ENCODE assay signal across 8 cellular contexts in genomic region chr18:35231052-35231451, GRCh38. TPM values are rescaled to one million over a fixed set of nuclear protein-coding genes. Genes with fewer than 3 reads are reported as not detected.
DNase-seq lines count a peak whose midpoint lies in the region; ATAC-seq, FAIRE-seq and TF ChIP-seq lines count a peak whose summit lies in the region.

No MANE protein-coding gene starts in this region.

- no peaks in the 10 kb centered on the region for H3K36me3 Mint-ChIP-seq in activated B cell treated with CpG ODN at 0.5 μM for 24 hours (ENCODE audit: low read depth)

- peak; percentile 94 for TF ChIP-seq CTCF in 22Rv1 (IDR thresholded peaks at IDR 0.05)
- peak; percentile 75 for TF ChIP-seq CTCF in activated B cell treated with CpG ODN at 0.5 μM for 24 hours (IDR thresholded peaks at IDR 0.05)
- peak; percentile 92 for TF ChIP-seq CTCF in cardiac fibroblast (IDR thresholded peaks at IDR 0.05; ENCODE audit: low read depth, low read length)
- TF ChIP-seq CTCF in keratinocyte (optimal IDR thresholded peaks at IDR 0.05 in 1 of 3, IDR thresholded peaks at IDR 0.05 in 1 of 3, conservative IDR thresholded peaks at IDR 0.05 in 1 of 3; ENCODE audit: extremely low read depth in 1 of 3, insufficient read depth in 2 of 3, low read length in 3 of 3), result peak; percentile 83 to 93 (median 90)

- no peaks in the 10 kb centered on the region for H3K9me3 ChIP-seq in keratinocyte (ENCODE audit: control insufficient read depth, low read depth, low read length)

- H4K20me1 ChIP-seq in keratinocyte (ENCODE audit: control insufficient read depth, extremely low read depth, insufficient read depth, low read length), result no peaks in the 10 kb centered on the region

- H3K4me3 Mint-ChIP-seq in activated B cell treated with CpG ODN at 0.5 μM for 24 hours, result peak overlapping the region; percentile 36

- no peaks in the 10 kb centered on the region for H3K79me2 ChIP-seq in keratinocyte (ENCODE audit: control insufficient read depth, insufficient read depth, low read length)

- no peak overlapping the region for H3K27ac Mint-ChIP-seq in activated B cell treated with CpG ODN at 0.5 μM for 24 hours

- H3K9me3 Mint-ChIP-seq in activated B cell treated with CpG ODN at 0.5 μM for 24 hours, result no peaks in the 10 kb centered on the region

- no peaks in the 10 kb centered on the region for H3K4me1 ChIP-seq in keratinocyte (ENCODE audit: control insufficient read depth, extremely low read depth, insufficient read depth, low read length)

- H3K27me3 Mint-ChIP-seq in activated B cell treated with CpG ODN at 0.5 μM for 24 hours, result no peaks in the 10 kb centered on the region

- DNase-seq in NCI-H2196 treated with DMSO at 0.1 percent for 48 hours (lab: John Stamatoyannopoulos, UW; ENCODE audit: unreplicated experiment), result peak; percentile 65
- DNase-seq in activated B cell treated with CpG ODN at 0.5 μM for 24 hours, result peak; percentile 49
- DNase-seq in cardiac fibroblast (ENCODE audit: low read depth in 2 of 2), result peak; percentile 79 to 83
- peak; percentile 7 for DNase-seq in keratinocyte (ENCODE audit: low read depth, low spot score)
- peak; percentile 83 for DNase-seq in stimulated activated CD4-positive, alpha-beta T cell treated with anti-CD3 and anti-CD28 coated beads, Interleukin-15, amount 100 ng/mL, for 24 hours

- no peaks in the 10 kb centered on the region for H3K36me3 ChIP-seq in keratinocyte (ENCODE audit: control insufficient read depth in 2 of 2, extremely low read depth in 1 of 2, insufficient read depth in 2 of 2, low read length in 2 of 2)

- peak overlapping the region; percentile 85 for H3K4me2 ChIP-seq in keratinocyte (ENCODE audit: control insufficient read depth, extremely low read depth, insufficient read depth, low read depth, low read length)

- no peaks in the 10 kb centered on the region for H3K27me3 ChIP-seq in keratinocyte (ENCODE audit: control insufficient read depth, extremely low read depth, insufficient read depth, low read length)

- peak; percentile 97 for ATAC-seq in GM18511 (IDR thresholded peaks at IDR 0.05; ENCODE audit: unreplicated experiment)
- peak; percentile 84 for ATAC-seq in HG03103 (IDR thresholded peaks at IDR 0.05; ENCODE audit: low read depth, unreplicated experiment)
- ATAC-seq in activated B cell treated with CpG ODN at 0.5 μM for 24 hours (ENCODE audit: low read depth), result peak; percentile 97

- H3K9ac ChIP-seq in keratinocyte (ENCODE audit: control insufficient read depth, extremely low read depth, insufficient read depth, low read length), result no peak overlapping the region

- H2AFZ ChIP-seq in keratinocyte (ENCODE audit: control insufficient read depth, low read length), result peak overlapping the region; percentile 82

- H3K9me1 ChIP-seq in keratinocyte (ENCODE audit: control insufficient read depth, extremely low read depth, insufficient read depth, low read length), result no peaks in the 10 kb centered on the region

- peaks cover 3% of the 10 kb centered on the region for H3K4me1 Mint-ChIP-seq in activated B cell treated with CpG ODN at 0.5 μM for 24 hours

- no peak overlapping the region for H3K27ac ChIP-seq in 22Rv1
- no peak overlapping the region for H3K27ac ChIP-seq in keratinocyte (ENCODE audit: control insufficient read depth, insufficient read depth, low read length)

- POLR2A ChIA-PET in activated B cell treated with CpG ODN at 0.5 μM for 24 hours (lab: Charles Lee), result interaction anchor here (1.4 to 1.8 kb wide), 2 partner anchors 10 to 36 kb away, joined by 3 to 7 read pairs; partner anchors contain the start of gene ZNF397

- dilution Hi-C loops in keratinocyte (cut with MboI; ENCODE audit: extremely low pct_ligation_motif_present, low sequenced_read_pairs), result no loop called here

- peak; percentile 81 for FAIRE-seq in keratinocyte (lab: Jason Lieb, UNC)

- CTCF ChIA-PET in activated B cell treated with CpG ODN at 0.5 μM for 24 hours (lab: Charles Lee), result interaction anchor here (0.6 to 6.1 kb wide), 12 partner anchors 58 to 224 kb away, joined by 3 to 73 read pairs (median 4); partner anchors contain the start of gene ZSCAN30

- H3K4me3 ChIP-seq in cardiac fibroblast (replicated peaks in 1 of 2; ENCODE audit: low read depth in 2 of 2, low read length in 2 of 2) (no peak overlapping the region), keratinocyte (ENCODE audit: control insufficient read depth in 2 of 3, extremely low read depth in 1 of 3, insufficient read depth in 2 of 3, low read depth in 1 of 3, low read length in 3 of 3) (peak overlapping the region in 2 of 3 experiments; percentile 52 to 63)

- intact Hi-C loops in activated B cell treated with CpG ODN at 0.5 μM for 24 hours (cut with micrococcal nuclease), result loop anchor here (1.0 to 5.0 kb wide), 9 partner anchors 36 to 720 kb away; partner anchors contain the start of gene ZNF24

RNA-seq across cellular contexts. Expression of gene ZNF397, which starts 9.8 kb away (rescaled TPM):
- total RNA-seq in activated B cell treated with CpG ODN at 0.5 μM for 24 hours, result 35.2 and 48.7 TPM in 2 replicates
- polyA plus RNA-seq in keratinocyte, result 5.4 to 8.7 TPM (median 7.5 TPM) in 3 replicates
- 16.9 TPM for polyA plus RNA-seq in keratinocyte (2011; ENCODE audit: low read depth)
- polyA plus RNA-seq in keratinocyte (2011; cell fraction: cytosol; rRNA removed), result 2.8 and 5.2 TPM in 2 replicates
- 15.3 and 19.9 TPM in 2 replicates for polyA plus RNA-seq in keratinocyte (2011; cell fraction: nucleus; rRNA removed)
- 7.7 and 9.3 TPM in 2 replicates for polyA plus RNA-seq in keratinocyte (2012; ENCODE audit: low replicate concordance)
- 1.5 to 8.2 TPM (median 7.5 TPM) in 3 replicates for polyA minus RNA-seq in keratinocyte
- polyA minus RNA-seq in keratinocyte (2011; cell fraction: cytosol; rRNA and poly(A)+ RNA removed), result 5.6 TPM
- 6.3 and 11.7 TPM in 2 replicates for polyA minus RNA-seq in keratinocyte (2011; cell fraction: nucleus; rRNA and poly(A)+ RNA removed)

RNA-seq across cellular contexts. Expression of gene ZSCAN30, which starts 59.0 kb away (rescaled TPM):
- total RNA-seq in activated B cell treated with CpG ODN at 0.5 μM for 24 hours, result 21.2 and 23.8 TPM in 2 replicates
- polyA plus RNA-seq in keratinocyte, result 8.4 to 13.6 TPM (median 11.3 TPM) in 3 replicates
- polyA plus RNA-seq in keratinocyte (2011; ENCODE audit: low read depth), result 4.8 TPM
- 4.4 and 5.6 TPM in 2 replicates for polyA plus RNA-seq in keratinocyte (2011; cell fraction: cytosol; rRNA removed)
- polyA plus RNA-seq in keratinocyte (2011; cell fraction: nucleus; rRNA removed), result 36.2 and 40.3 TPM in 2 replicates
- polyA plus RNA-seq in keratinocyte (2012; ENCODE audit: low replicate concordance), result 7.3 and 8.2 TPM in 2 replicates
- 5.1 to 14.0 TPM (median 9.7 TPM) in 3 replicates for polyA minus RNA-seq in keratinocyte
- polyA minus RNA-seq in keratinocyte (2011; cell fraction: cytosol; rRNA and poly(A)+ RNA removed), result 10.9 TPM
- polyA minus RNA-seq in keratinocyte (2011; cell fraction: nucleus; rRNA and poly(A)+ RNA removed), result 13.5 and 29.1 TPM in 2 replicates

Comparison
In these comparisons a context has a peak if more than half of its experiments do, and no peak if none do; other contexts are left out.
1. DNase-seq: peak in every context shown above with its lines; median percentile 83 in stimulated activated CD4-positive, alpha-beta T cell treated with anti-CD3 and anti-CD28 coated beads, Interleukin-15, amount 100 ng/mL, for 24 hours; 81 in cardiac fibroblast; 65 in NCI-H2196 treated with DMSO at 0.1 percent for 48 hours; 49 in activated B cell treated with CpG ODN at 0.5 μM for 24 hours; 7 in keratinocyte.
2. H3K4me3 ChIP-seq: peak in keratinocyte (2 of 3); none in cardiac fibroblast (0 of 2).
3. Peak in every context shown above with its lines, with median percentiles within 50 percentile points of each other: CTCF ChIP-seq and ATAC-seq.